1 cellular context compared by ENCODE assay signal in the genomic region with DNA sequence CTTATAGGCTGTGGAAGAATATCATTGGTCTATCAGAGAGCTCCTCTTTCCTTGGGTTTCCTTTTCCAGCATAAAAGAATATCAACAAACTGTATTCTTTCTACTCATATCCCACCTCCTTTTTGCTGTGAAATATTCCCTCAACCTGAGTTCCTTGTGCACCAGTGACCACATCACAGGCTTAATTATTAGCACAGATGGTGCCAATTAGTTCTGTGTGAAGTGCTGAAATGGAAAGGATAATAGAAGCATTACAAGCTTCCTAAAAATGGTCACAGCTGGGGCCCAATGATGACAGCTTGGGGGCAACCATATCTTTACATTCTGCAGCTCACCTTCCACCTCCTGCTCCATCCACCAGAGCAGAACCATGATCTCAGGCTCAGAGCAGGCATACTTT.
TF ChIP-seq lines count a peak whose summit lies in the region.

No MANE protein-coding gene starts in this region.

TF ChIP-seq in H1, 55 proteins besides CTCF, POLR2A, EP300 and RAD21:
- TF ChIP-seq CBX8 (IDR thresholded peaks at IDR 0.05; ENCODE audit: borderline replicate concordance, low read depth, low read length) (no peak), JUN (IDR thresholded peaks at IDR 0.05; ENCODE audit: low read depth, low read length) (no peak), SP4 (IDR thresholded peaks at IDR 0.05; ENCODE audit: low read length) (no peak), HDAC2 (IDR thresholded peaks at IDR 0.05; ENCODE audit: borderline replicate concordance in 1 of 2, low read depth in 2 of 2, low read length in 2 of 2) (no peak), SP1 (IDR thresholded peaks at IDR 0.05; ENCODE audit: low read depth, low read length) (no peak), SRF (IDR thresholded peaks at IDR 0.05; ENCODE audit: low read depth, low read length) (no peak), KDM1A (IDR thresholded peaks at IDR 0.05; ENCODE audit: borderline replicate concordance, low read length) (no peak)
